8 cellular contexts compared by ENCODE assay signal in genomic region chr2:69437751-69438154, GRCh38. TPM values are rescaled to one million over a fixed set of nuclear protein-coding genes. Genes with fewer than 3 reads are reported as not detected.
DNase-seq lines count a peak whose midpoint lies in the region; TF ChIP-seq lines count a peak whose summit lies in the region.

No MANE protein-coding gene starts in this region.

- no peaks in the 10 kb centered on the region for H3K27me3 ChIP-seq in Peyer's patch
- no peaks in the 10 kb centered on the region for H3K27me3 ChIP-seq in esophagus (ENCODE audit: control insufficient read depth in 1 of 2, insufficient read depth in 2 of 2, low read length in 2 of 2)

- H3K4me3 ChIP-seq in Peyer's patch (peak overlapping the region; percentile 64 to 87 (median 78)), esophagus (ENCODE audit: low read depth in 1 of 2, low read length in 2 of 2) (peak overlapping the region; percentile 73 to 88)

- H3K4me1 Mint-ChIP-seq in neural crest cell = peaks cover 26% of the 10 kb centered on the region

- no peak for TF ChIP-seq POLR2A in Peyer's patch (IDR thresholded peaks at IDR 0.05)

- H3K9me3 Mint-ChIP-seq in neural crest cell = peaks cover 7% of the 10 kb centered on the region

- H3K9me3 ChIP-seq in Peyer's patch (no peaks in the 10 kb centered on the region), esophagus (ENCODE audit: control insufficient read depth in 2 of 2, insufficient read depth in 1 of 2, low read depth in 1 of 2, low read length in 1 of 2) (no peaks in the 10 kb centered on the region)

- no peaks in the 10 kb centered on the region for H3K27me3 Mint-ChIP-seq in neural crest cell (ENCODE audit: low read depth)

- H3K27ac ChIP-seq in Peyer's patch = peak overlapping the region; percentile 92 to 97 (median 94)
- peak overlapping the region; percentile 93 to 100 for H3K27ac ChIP-seq in esophagus (ENCODE audit: low read depth in 2 of 2, low read length in 1 of 2)

- H3K4me1 ChIP-seq in Peyer's patch (peaks cover 0 to 24% (median 0%) of the 10 kb centered on the region in 4 donors), esophagus (ENCODE audit: control insufficient read depth in 2 of 2, insufficient read depth in 2 of 2, low read length in 1 of 2) (peaks cover 0 to 2% of the 10 kb centered on the region in 2 donors)

- peak overlapping the region; percentile 96 for H3K27ac Mint-ChIP-seq in neural crest cell (ENCODE audit: unreplicated experiment)

- no peaks in the 10 kb centered on the region for H3K36me3 Mint-ChIP-seq in neural crest cell (ENCODE audit: low read depth)

- DNase-seq in SHP77 (lab: John Stamatoyannopoulos, UW) (peak; percentile 40 to 49), SHP77 treated with DMSO at 0.1 percent for 48 hours (lab: John Stamatoyannopoulos, UW) (no peak), Peyer's patch (peak in 2 of 3 donors; percentile 18 to 57), neural crest cell (ENCODE audit: low read depth, low spot score) (no peak), GOT3 (lab: John Stamatoyannopoulos, UW) (no peak), HT-29 (ENCODE audit: low spot score) (no peak), HCEC 1CT (no peak)

- TF ChIP-seq CTCF in Peyer's patch (IDR thresholded peaks at IDR 0.05) = no peak
- no peak for TF ChIP-seq CTCF in neural crest cell (conservative IDR thresholded peaks at IDR 0.05)

- H3K36me3 ChIP-seq in Peyer's patch (no peaks in the 10 kb centered on the region), esophagus (ENCODE audit: control insufficient read depth in 2 of 2, insufficient read depth in 2 of 2, low read length in 1 of 2) (no peaks in the 10 kb centered on the region)

- WGBS in esophagus, 2 donors = 26 to 32% methylated on average over 7 of the region's 7 CpGs

- H3K4me3 Mint-ChIP-seq in neural crest cell = peak overlapping the region; percentile 99

RNA-seq across cellular contexts. Expression of gene NFU1, which starts 0.5 kb away (rescaled TPM):
- total RNA-seq in Peyer's patch (10 to 100 TPM; 16.9 to 47.0 (median 40.4) TPM), neural crest cell (41.8 and 42.7 TPM in 2 replicates)
- 10 to 100 TPM; 27.9 to 33.1 TPM for polyA plus RNA-seq in esophagus
- total RNA-seq in HT-29 (2014; rRNA removed; shearing (Covaris generic)) = 13.1 and 16.6 TPM in 2 replicates

RNA-seq across cellular contexts. Expression of gene GFPT1, which starts 50.7 kb away (rescaled TPM):
- total RNA-seq in Peyer's patch (10 to 100 TPM; 31.8 to 59.1 (median 42.1) TPM), neural crest cell (30.0 and 35.2 TPM in 2 replicates)
- 1 to 10 TPM; 4.6 to 7.8 TPM for polyA plus RNA-seq in esophagus
- total RNA-seq in HT-29 (2014; rRNA removed; shearing (Covaris generic)) = 20.5 and 21.5 TPM in 2 replicates

Comparison
In these comparisons a context has a peak if more than half of its experiments do, and no peak if none do; other contexts are left out.
1. DNase-seq: peak in SHP77 (2 of 2) and Peyer's patch (2 of 3); none in SHP77 treated with DMSO at 0.1 percent for 48 hours (single experiment), neural crest cell (single experiment), GOT3 (single experiment), HT-29 (single experiment) and HCEC 1CT (single experiment).